Comparison of ENCODE assay signal across 30 cellular contexts in the genomic region with DNA sequence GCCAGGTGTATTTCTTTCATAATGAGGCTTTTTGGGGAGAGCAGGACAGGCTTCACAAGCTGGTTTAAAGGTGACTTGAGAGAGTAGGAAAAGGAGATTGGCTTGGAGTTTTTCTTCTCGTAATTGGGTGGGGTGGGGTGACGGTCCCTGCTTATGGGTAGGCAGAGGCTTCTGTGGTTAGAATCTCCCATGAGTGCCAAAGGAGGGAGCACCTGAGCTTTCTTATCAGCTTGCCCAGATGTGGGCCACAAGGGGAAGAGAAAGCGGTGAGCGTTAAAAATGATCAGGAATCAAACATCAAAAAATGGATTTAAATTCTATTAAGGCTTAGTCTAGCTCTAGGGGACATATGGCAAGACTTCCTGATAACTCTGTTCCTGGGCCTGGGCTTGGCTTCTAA.
"Had no signal": no experiment of that assay in that cellular context is flagged by ENCODE, and none has a peak within 500 bp of the region (broad histone marks: within the 10 kb centered on the region; RNA-seq: fewer than 3 reads in every experiment).

No MANE protein-coding gene starts in this region.

- FAIRE-seq: islet of Langerhans, kidney, pancreas, small intestine, urothelium cell line had no signal

- H3K27ac ChIP-seq: left lung, lower lobe of right lung, pancreas, prostate gland, sigmoid colon, spleen, suprapubic skin, thoracic aorta, tibial artery, upper lobe of right lung had no signal

- H3K4me1 ChIP-seq: left lung, lower lobe of right lung, pancreas, prostate gland, sigmoid colon, spleen, suprapubic skin, tibial artery, upper lobe of right lung had no signal

- ATAC-seq: left colon; left lung; lower lobe of right lung; naive thymus-derived CD8-positive, alpha-beta T cell; pancreas; right cardiac atrium; stimulated activated effector memory CD8-positive, alpha-beta T cell treated with anti-CD3 and anti-CD28 coated beads, Interleukin-12 subunit alpha, Interleukin-12 subunit beta, amount 100 ng/mL, for 72 hours; upper lobe of right lung had no signal

- H3K4me1 Mint-ChIP-seq: immature natural killer cell; nephron; stimulated activated effector memory CD8-positive, alpha-beta T cell treated with anti-CD3 and anti-CD28 coated beads, Interleukin-12 subunit alpha, Interleukin-12 subunit beta, amount 100 ng/mL, for 72 hours had no signal

- DNase-seq: immature natural killer cell; kidney; left colon; left lung; lower lobe of right lung; mammary epithelial cell; mesenchymal stem cell; naive thymus-derived CD8-positive, alpha-beta T cell; nucleus accumbens; pancreas; posterior cingulate gyrus; retina; right cardiac atrium; sigmoid colon; small intestine; spleen; stimulated activated CD4-positive, alpha-beta T cell treated with anti-CD3 and anti-CD28 coated beads, Interleukin-4, amount 100 ng/mL, for 24 hours; stimulated activated naive CD4-positive, alpha-beta T cell; tibial artery; trophoblast cell; upper lobe of right lung had no signal

- H3K9me3 Mint-ChIP-seq: immature natural killer cell; naive thymus-derived CD8-positive, alpha-beta T cell; nephron; stimulated activated effector memory CD8-positive, alpha-beta T cell treated with anti-CD3 and anti-CD28 coated beads, Interleukin-12 subunit alpha, Interleukin-12 subunit beta, amount 100 ng/mL, for 72 hours; stimulated activated naive CD8-positive, alpha-beta T cell treated with anti-CD3 and anti-CD28 coated beads, Interleukin-15, Interleukin-2, amounts not matched to agents 100 ng/mL and 50 ng/mL, for 24 hours had no signal

- H3K4me3 ChIP-seq: left lung, lower lobe of right lung, pancreas, prostate gland, sigmoid colon, spleen, suprapubic skin, thoracic aorta, tibial artery, upper lobe of right lung had no signal

- H3K9me3 ChIP-seq: left lung, lower lobe of right lung, pancreas, prostate gland, sigmoid colon, spleen, suprapubic skin, thoracic aorta, tibial artery, upper lobe of right lung had no signal

- H3K36me3 ChIP-seq: left lung, lower lobe of right lung, pancreas, prostate gland, sigmoid colon, spleen, suprapubic skin, thoracic aorta, tibial artery, upper lobe of right lung had no signal

- H3K27me3 ChIP-seq: pancreas, sigmoid colon, upper lobe of right lung had no signal

- H3K27ac Mint-ChIP-seq: immature natural killer cell; nephron; stimulated activated effector memory CD8-positive, alpha-beta T cell treated with anti-CD3 and anti-CD28 coated beads, Interleukin-12 subunit alpha, Interleukin-12 subunit beta, amount 100 ng/mL, for 72 hours; stimulated activated naive CD8-positive, alpha-beta T cell treated with anti-CD3 and anti-CD28 coated beads, Interleukin-15, Interleukin-2, amounts not matched to agents 100 ng/mL and 50 ng/mL, for 24 hours had no signal

- H3K4me3 Mint-ChIP-seq: immature natural killer cell; naive thymus-derived CD8-positive, alpha-beta T cell; nephron; neural crest cell; stimulated activated effector memory CD8-positive, alpha-beta T cell treated with anti-CD3 and anti-CD28 coated beads, Interleukin-12 subunit alpha, Interleukin-12 subunit beta, amount 100 ng/mL, for 72 hours; stimulated activated naive CD8-positive, alpha-beta T cell treated with anti-CD3 and anti-CD28 coated beads, Interleukin-15, Interleukin-2, amounts not matched to agents 100 ng/mL and 50 ng/mL, for 24 hours had no signal

- H3K36me3 Mint-ChIP-seq: immature natural killer cell; naive thymus-derived CD8-positive, alpha-beta T cell; stimulated activated effector memory CD8-positive, alpha-beta T cell treated with anti-CD3 and anti-CD28 coated beads, Interleukin-12 subunit alpha, Interleukin-12 subunit beta, amount 100 ng/mL, for 72 hours had no signal
